In genomic region chr1:223754681-223755431, GRCh38 we compare ENCODE assay signal across 27 cellular contexts.
"Had no signal": no experiment of that assay in that cellular context is flagged by ENCODE, and none has a peak within 500 bp of the region (broad histone marks: within the 10 kb centered on the region; RNA-seq: fewer than 3 reads in every experiment).

No MANE protein-coding gene starts in this region.

- ATAC-seq: esophagus mucosa; left cardiac atrium; mucosa of descending colon; right lobe of liver; stimulated activated naive B cell treated with anti-CD40 and anti-IgM and Interleukin-4, amounts not matched to agents 10 μg/mL and 1 μg/mL and 100 μg/mL, for 72 hours; upper lobe of right lung had no signal

- FAIRE-seq: frontal cortex, islet of Langerhans had no signal

- H3K4me1 Mint-ChIP-seq: activated B cell treated with CpG ODN at 0.5 μM for 24 hours; activated naive CD8-positive, alpha-beta T cell treated with anti-CD3 and anti-CD28 coated beads, Interleukin-2, amount 10 ng/mL, durations not matched to agents 7 days and 5 days; stimulated activated naive B cell treated with anti-CD40 and anti-IgM and Interleukin-4, amounts not matched to agents 10 μg/mL and 1 μg/mL and 100 μg/mL, for 72 hours had no signal

- H3K27ac ChIP-seq: right lobe of liver, skin epidermis, thyroid gland, upper lobe of right lung had no signal

- H3K27me3 ChIP-seq: right lobe of liver, thyroid gland, upper lobe of right lung had no signal

- DNase-seq: activated B cell treated with CpG ODN at 0.5 μM for 24 hours; activated CD4-positive, alpha-beta T cell treated with anti-CD3 and anti-CD28 coated beads for 4 hours; activated CD4-positive, alpha-beta T cell treated with anti-CD3 and anti-CD28 coated beads, Interleukin-2, amount 50 U/mL, for 48 hours; activated CD8-positive, alpha-beta memory T cell treated with anti-CD3 and anti-CD28 coated beads, Interleukin-2, amount 50 U/mL, for 48 hours; activated effector memory CD4-positive, alpha-beta T cell treated with Interleukin-2 at 50 U/mL for 16 hours; activated naive CD4-positive, alpha-beta T cell treated with anti-CD3 and anti-CD28 coated beads for 36 hours; activated naive CD8-positive, alpha-beta T cell treated with anti-CD3 and anti-CD28 coated beads, Interleukin-2, amount 10 ng/mL, durations not matched to agents 7 days and 5 days; activated T-cell treated with anti-CD3 and anti-CD28 coated beads, Interleukin-2, amount 50 U/mL, for 48 hours; amniotic stem cell; dermis blood vessel endothelial cell; effector memory CD4-positive, alpha-beta T cell; glutamatergic neuron; hippocampal formation; left cardiac atrium; nephron progenitor cell; stimulated activated CD4-positive, alpha-beta T cell treated with anti-CD3 and anti-CD28 coated beads, Interleukin-2, amount 100 ng/mL, for 24 hours; stimulated activated naive B cell treated with anti-CD40 and anti-IgM and Interleukin-4, amounts not matched to agents 10 μg/mL and 1 μg/mL and 100 μg/mL, for 72 hours; T1000; thyroid gland; upper lobe of right lung had no signal

- H3K9me3 ChIP-seq: mucosa of descending colon, right lobe of liver, thyroid gland, upper lobe of right lung had no signal

- H3K27ac Mint-ChIP-seq: activated B cell treated with CpG ODN at 0.5 μM for 24 hours; activated naive CD4-positive, alpha-beta T cell treated with anti-CD3 and anti-CD28 coated beads for 36 hours; activated naive CD8-positive, alpha-beta T cell treated with anti-CD3 and anti-CD28 coated beads, Interleukin-2, amount 10 ng/mL, durations not matched to agents 7 days and 5 days; stimulated activated naive B cell treated with anti-CD40 and anti-IgM and Interleukin-4, amounts not matched to agents 10 μg/mL and 1 μg/mL and 100 μg/mL, for 72 hours; T-helper 1 cell treated with Interleukin-12 subunit alpha and Interleukin-12 subunit beta and Interleukin-4 antibody, amounts not matched to agents 30 μg/mL and 1 μg/mL, for 36 hours had no signal

- H3K4me1 ChIP-seq: thyroid gland, upper lobe of right lung had no signal

- H3K4me3 Mint-ChIP-seq: activated B cell treated with CpG ODN at 0.5 μM for 24 hours; activated naive CD4-positive, alpha-beta T cell treated with anti-CD3 and anti-CD28 coated beads for 36 hours; activated naive CD8-positive, alpha-beta T cell treated with anti-CD3 and anti-CD28 coated beads, Interleukin-2, amount 10 ng/mL, durations not matched to agents 7 days and 5 days; nephron progenitor cell; stimulated activated naive B cell treated with anti-CD40 and anti-IgM and Interleukin-4, amounts not matched to agents 10 μg/mL and 1 μg/mL and 100 μg/mL, for 72 hours; T-helper 1 cell treated with Interleukin-12 subunit alpha and Interleukin-12 subunit beta and Interleukin-4 antibody, amounts not matched to agents 30 μg/mL and 1 μg/mL, for 36 hours had no signal

- H3K9me3 Mint-ChIP-seq: activated B cell treated with CpG ODN at 0.5 μM for 24 hours; activated naive CD4-positive, alpha-beta T cell treated with anti-CD3 and anti-CD28 coated beads for 36 hours; activated naive CD8-positive, alpha-beta T cell treated with anti-CD3 and anti-CD28 coated beads, Interleukin-2, amount 10 ng/mL, durations not matched to agents 7 days and 5 days; nephron progenitor cell; stimulated activated naive B cell treated with anti-CD40 and anti-IgM and Interleukin-4, amounts not matched to agents 10 μg/mL and 1 μg/mL and 100 μg/mL, for 72 hours; T-helper 1 cell treated with Interleukin-12 subunit alpha and Interleukin-12 subunit beta and Interleukin-4 antibody, amounts not matched to agents 30 μg/mL and 1 μg/mL, for 36 hours had no signal

- H3K4me3 ChIP-seq: mucosa of descending colon, right lobe of liver, skin epidermis, thyroid gland, upper lobe of right lung had no signal

- H3K27me3 Mint-ChIP-seq: activated B cell treated with CpG ODN at 0.5 μM for 24 hours; activated naive CD8-positive, alpha-beta T cell treated with anti-CD3 and anti-CD28 coated beads, Interleukin-2, amount 10 ng/mL, durations not matched to agents 7 days and 5 days; stimulated activated naive B cell treated with anti-CD40 and anti-IgM and Interleukin-4, amounts not matched to agents 10 μg/mL and 1 μg/mL and 100 μg/mL, for 72 hours had no signal
